In the genomic region with DNA sequence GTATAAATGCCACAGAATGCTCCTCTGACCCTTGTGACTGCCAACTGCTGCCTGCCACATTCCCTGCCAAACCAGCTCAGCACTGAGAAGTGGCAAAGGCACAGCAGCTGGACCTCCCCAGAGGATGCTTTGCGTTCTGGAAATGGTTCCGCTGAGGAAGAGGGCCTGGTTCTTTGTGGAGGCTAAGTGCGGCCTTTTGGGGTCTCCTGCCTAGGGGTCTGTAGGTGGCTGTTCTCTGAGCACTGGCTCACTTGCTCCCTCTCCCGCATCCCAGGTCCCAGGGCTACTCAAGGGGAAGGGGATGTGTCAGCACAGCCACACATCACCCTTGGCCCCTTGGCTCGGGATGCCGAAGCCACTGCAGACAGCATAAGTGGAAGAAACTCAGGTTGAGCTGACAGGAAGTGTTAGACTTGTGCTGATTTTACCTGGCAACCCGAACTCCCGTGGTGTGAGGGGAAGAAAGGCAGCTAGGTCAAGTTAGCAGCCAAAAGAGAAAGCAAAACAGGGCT, we compare ENCODE assay signal across 9 cellular contexts. TPM values are rescaled to one million over a fixed set of nuclear protein-coding genes. Genes with fewer than 3 reads are reported as not detected.
DNase-seq lines count a peak whose midpoint lies in the region; ATAC-seq and TF ChIP-seq lines count a peak whose summit lies in the region.
"Had no signal": no experiment of that assay in that cellular context is flagged by ENCODE, and none has a peak within 500 bp of the region (broad histone marks: within the 10 kb centered on the region; RNA-seq: fewer than 3 reads in every experiment).

No MANE protein-coding gene starts in this region.

- DNase-seq in T-helper 2 cell treated with Interferon-gamma antibody and Interleukin-4, amounts not matched to agents 5 μg/mL and 100 μg/mL, for 36 hours (ENCODE audit: low spot score), result peak; percentile 12
- peak; percentile 76 for DNase-seq in activated effector memory CD4-positive, alpha-beta T cell treated with anti-CD3 and anti-CD28 coated beads, Interleukin-2, amount 50 U/mL, for 16 hours
- no peak for DNase-seq in right lobe of liver
- no peak for DNase-seq in stimulated activated naive B cell treated with anti-CD40 and anti-IgM and Interleukin-4, amounts not matched to agents 10 μg/mL and 1 μg/mL and 100 μg/mL, for 72 hours
- DNase-seq in H7, result no peak
- no peak for DNase-seq in H9
- no peak for DNase-seq in SW 1271 (lab: John Stamatoyannopoulos, UW)
- DNase-seq: GOT3 had no signal

- 32% methylated on average over 4 of the region's 8 CpGs for WGBS in right lobe of liver (ENCODE audit: insufficient coverage, low coverage, low lambda C conversion rate, missing lambda C conversion rate)
- WGBS in H9 (ENCODE audit: extremely low coverage, insufficient read length, low lambda C conversion rate), result no CpG with 5 or more reads among the region's 8 CpGs

- peaks cover 8% of the 10 kb centered on the region for H3K27me3 Mint-ChIP-seq in T-helper 2 cell treated with Interferon-gamma antibody and Interleukin-4, amounts not matched to agents 5 μg/mL and 100 μg/mL, for 36 hours (ENCODE audit: low read depth)
- peaks cover 0 to 6% of the 10 kb centered on the region in 2 donors for H3K27me3 Mint-ChIP-seq in stimulated activated naive B cell treated with anti-CD40 and anti-IgM and Interleukin-4, amounts not matched to agents 10 μg/mL and 1 μg/mL and 100 μg/mL, for 72 hours
- peaks cover 2% of the 10 kb centered on the region; the same call in 1 of the 2 replicates for H3K27me3 Mint-ChIP-seq in H9 (ENCODE audit: low read depth)

- no peaks in the 10 kb centered on the region for H4K20me1 ChIP-seq in H9 (ENCODE audit: control insufficient read depth, insufficient read depth, insufficient read length)

- no peak overlapping the region for H4K91ac ChIP-seq in H9 (ENCODE audit: insufficient read length, low read depth, low read length)

- H3K23me2 ChIP-seq in H9 (ENCODE audit: insufficient read length, low read depth, low read length, poor library complexity, severe bottlenecking), result no peaks in the 10 kb centered on the region

- no peak overlapping the region for H2AK5ac ChIP-seq in H9 (ENCODE audit: insufficient read length, low read length)

- ATAC-seq in right lobe of liver, result peak; percentile 39 to 55 (median 46)
- ATAC-seq in stimulated activated naive B cell treated with anti-CD40 and anti-IgM and Interleukin-4, amounts not matched to agents 10 μg/mL and 1 μg/mL and 100 μg/mL, for 72 hours (replicated peaks), result no peak
- no peak for ATAC-seq in GM18861 (IDR thresholded peaks at IDR 0.05; ENCODE audit: unreplicated experiment)

- H3K23ac ChIP-seq in H9 (ENCODE audit: insufficient read length, low read depth, low read length), result no peak overlapping the region

- H3K79me2 ChIP-seq in H9 (ENCODE audit: insufficient read depth, low read length), result no peaks in the 10 kb centered on the region

- TF ChIP-seq CTCF in right lobe of liver (IDR thresholded peaks at IDR 0.05), result no peak
- no peak for TF ChIP-seq CTCF in H9 (conservative IDR thresholded peaks at IDR 0.05)

- H2BK15ac ChIP-seq in H9 (ENCODE audit: low read depth, low read length), result no peak overlapping the region

- H3K36me3 Mint-ChIP-seq in T-helper 2 cell treated with Interferon-gamma antibody and Interleukin-4, amounts not matched to agents 5 μg/mL and 100 μg/mL, for 36 hours (ENCODE audit: low read depth), result peaks cover 12% of the 10 kb centered on the region
- no peaks in the 10 kb centered on the region for H3K36me3 Mint-ChIP-seq in stimulated activated naive B cell treated with anti-CD40 and anti-IgM and Interleukin-4, amounts not matched to agents 10 μg/mL and 1 μg/mL and 100 μg/mL, for 72 hours
- H3K36me3 Mint-ChIP-seq in H9 (ENCODE audit: insufficient read depth in 1 of 3, low read depth in 3 of 3), result peaks cover 0 to 10% (median 0%) of the 10 kb centered on the region in 3 experiments; a peak in 3 of 7 replicates

- no peak overlapping the region for H3K4ac ChIP-seq in H9 (ENCODE audit: low read depth, low read length)

- H3K9me3 Mint-ChIP-seq in T-helper 2 cell treated with Interferon-gamma antibody and Interleukin-4, amounts not matched to agents 5 μg/mL and 100 μg/mL, for 36 hours, result peaks cover 24% of the 10 kb centered on the region
- H3K9me3 Mint-ChIP-seq in stimulated activated naive B cell treated with anti-CD40 and anti-IgM and Interleukin-4, amounts not matched to agents 10 μg/mL and 1 μg/mL and 100 μg/mL, for 72 hours, result peaks cover 8 to 11% of the 10 kb centered on the region in 2 donors
- H3K9me3 Mint-ChIP-seq in H9, result peaks cover 8 to 12% of the 10 kb centered on the region in 2 experiments

- no peaks in the 10 kb centered on the region for H3K27me3 ChIP-seq in right lobe of liver
- no peaks in the 10 kb centered on the region for H3K27me3 ChIP-seq in H7 (ENCODE audit: control insufficient read depth, insufficient read depth, low read length)
- H3K27me3 ChIP-seq in H9 (ENCODE audit: insufficient read depth, low read length), result no peaks in the 10 kb centered on the region

- H2AFZ ChIP-seq in H9 (ENCODE audit: low read length), result no peak overlapping the region

- H2BK12ac ChIP-seq in H9 (ENCODE audit: insufficient read length, low read depth, low read length), result no peak overlapping the region

- H4K8ac ChIP-seq in H9 (replicated peaks; ENCODE audit: insufficient read length, low read depth, low read length), result no peak overlapping the region

- H3K4me3 ChIP-seq in right lobe of liver (no peak overlapping the region), H7 (ENCODE audit: insufficient read depth, low read depth, low read length) (no peak overlapping the region)

- H3K9me3 ChIP-seq in right lobe of liver (no peaks in the 10 kb centered on the region), H9 (ENCODE audit: control insufficient read depth, low read depth, low read length) (no peaks in the 10 kb centered on the region)

- no peak overlapping the region for H4K5ac ChIP-seq in H9 (ENCODE audit: insufficient read length, low read depth, low read length)

- H3T11ph ChIP-seq in H9 (ENCODE audit: low read length), result no peak overlapping the region

- H2BK20ac ChIP-seq in H9 (ENCODE audit: low read depth, low read length, poor library complexity, severe bottlenecking), result no peak overlapping the region

- H3K4me2 ChIP-seq in H9 (ENCODE audit: insufficient read depth, insufficient read length, low read length), result no peak overlapping the region

- H3K27ac ChIP-seq in right lobe of liver, result peak overlapping the region in 2 of 3 donors; percentile 26 to 27
- H3K27ac ChIP-seq in H9 (ENCODE audit: insufficient read length, low read depth, low read length), result no peak overlapping the region

- intact Hi-C loops in right lobe of liver (cut with DNase I), result loop anchor here in 1 of 2 donors (10.0 kb wide), 1 partner anchor 342 kb away; no protein-coding TSS in a partner anchor

- H3K4me1 ChIP-seq in right lobe of liver (peaks cover 0 to 6% (median 0%) of the 10 kb centered on the region in 4 donors), H9 (ENCODE audit: insufficient read depth, low read length) (peaks cover 4% of the 10 kb centered on the region; the same call in 1 of the 2 replicates)

- H3K56ac ChIP-seq in H9 (ENCODE audit: insufficient read length, low read depth, low read length), result no peak overlapping the region

- no peak overlapping the region for H2BK120ac ChIP-seq in H9 (ENCODE audit: low read depth, low read length, poor library complexity, severe bottlenecking)

- no peak for TF ChIP-seq POLR2A in right lobe of liver (IDR thresholded peaks at IDR 0.05)

- H3K4me3 Mint-ChIP-seq in T-helper 2 cell treated with Interferon-gamma antibody and Interleukin-4, amounts not matched to agents 5 μg/mL and 100 μg/mL, for 36 hours, result peak overlapping the region; percentile 80
- no peak overlapping the region for H3K4me3 Mint-ChIP-seq in stimulated activated naive B cell treated with anti-CD40 and anti-IgM and Interleukin-4, amounts not matched to agents 10 μg/mL and 1 μg/mL and 100 μg/mL, for 72 hours
- H3K4me3 Mint-ChIP-seq in H9, result no peak overlapping the region

- no peaks in the 10 kb centered on the region for H3K79me1 ChIP-seq in H9 (ENCODE audit: insufficient read depth, low read depth, low read length, poor library complexity, severe bottlenecking)

- H3K18ac ChIP-seq in H9 (ENCODE audit: insufficient read length, low read depth, low read length), result no peak overlapping the region

- H3K36me3 ChIP-seq in right lobe of liver (no peaks in the 10 kb centered on the region), H7 (replicated peaks; ENCODE audit: control insufficient read depth, insufficient read depth, low read length) (no peaks in the 10 kb centered on the region)

- peaks cover 19% of the 10 kb centered on the region for H3K4me1 Mint-ChIP-seq in T-helper 2 cell treated with Interferon-gamma antibody and Interleukin-4, amounts not matched to agents 5 μg/mL and 100 μg/mL, for 36 hours (ENCODE audit: low read depth)
- H3K4me1 Mint-ChIP-seq in stimulated activated naive B cell treated with anti-CD40 and anti-IgM and Interleukin-4, amounts not matched to agents 10 μg/mL and 1 μg/mL and 100 μg/mL, for 72 hours, result no peaks in the 10 kb centered on the region
- peaks cover 14 to 15% of the 10 kb centered on the region in 2 experiments for H3K4me1 Mint-ChIP-seq in H9

- H2BK5ac ChIP-seq in H9 (ENCODE audit: insufficient read length, low read length), result no peak overlapping the region

- peak overlapping the region; percentile 92 for H3K27ac Mint-ChIP-seq in T-helper 2 cell treated with Interferon-gamma antibody and Interleukin-4, amounts not matched to agents 5 μg/mL and 100 μg/mL, for 36 hours
- H3K27ac Mint-ChIP-seq in stimulated activated naive B cell treated with anti-CD40 and anti-IgM and Interleukin-4, amounts not matched to agents 10 μg/mL and 1 μg/mL and 100 μg/mL, for 72 hours, result peak overlapping the region; percentile 28
- peak overlapping the region in 1 of 3 experiments; percentile 48; a peak in 1 of 7 replicates for H3K27ac Mint-ChIP-seq in H9

- no peak overlapping the region for H3K9ac ChIP-seq in H9 (ENCODE audit: extremely low read depth, insufficient read length, low read length)

- no peak overlapping the region; the same call in 1 of the 2 replicates for H3K14ac ChIP-seq in H9 (ENCODE audit: insufficient read depth, low read length)

RNA-seq across cellular contexts. Expression of a gene that starts 56.8 kb away (rescaled TPM):
- total RNA-seq in right lobe of liver, result 1 to 10 TPM; 4.8 to 9.2 (median 6.0) TPM
- 21.7 and 22.8 TPM in 2 replicates for total RNA-seq in H7 (2014; rRNA removed; shearing (Covaris generic))
- 12.9 and 14.0 TPM in 2 replicates for total RNA-seq in H9 (2021)

Comparison
In these comparisons a context has a peak if more than half of its experiments do, and no peak if none do; other contexts are left out.
1. DNase-seq: peak in T-helper 2 cell treated with Interferon-gamma antibody and Interleukin-4, amounts not matched to agents 5 μg/mL and 100 μg/mL, for 36 hours (single experiment) and activated effector memory CD4-positive, alpha-beta T cell treated with anti-CD3 and anti-CD28 coated beads, Interleukin-2, amount 50 U/mL, for 16 hours (single experiment); none in right lobe of liver (0 of 3), stimulated activated naive B cell treated with anti-CD40 and anti-IgM and Interleukin-4, amounts not matched to agents 10 μg/mL and 1 μg/mL and 100 μg/mL, for 72 hours (single experiment), H7 (single experiment), H9 (single experiment) and SW 1271 (0 of 2).
2. ATAC-seq: peak in right lobe of liver (4 of 4); none in stimulated activated naive B cell treated with anti-CD40 and anti-IgM and Interleukin-4, amounts not matched to agents 10 μg/mL and 1 μg/mL and 100 μg/mL, for 72 hours (0 of 2) and GM18861 (single experiment).